ENCODE assay signal across 26 cellular contexts in genomic region chr14:95208598-95208997, GRCh38.
"Had no signal": no experiment of that assay in that cellular context is flagged by ENCODE, and none has a peak within 500 bp of the region (broad histone marks: within the 10 kb centered on the region; RNA-seq: fewer than 3 reads in every experiment).

No MANE protein-coding gene starts in this region.

- DNase-seq: activated CD4-positive, alpha-beta T cell treated with anti-CD3 and anti-CD28 coated beads, Interleukin-2, amount 10 ng/mL, durations not matched to agents 7 days and 5 days; activated CD4-positive, alpha-beta T cell treated with anti-CD3 and anti-CD28 coated beads, Interleukin-2, amount 50 U/mL, for 48 hours; activated CD8-positive, alpha-beta T cell treated with anti-CD3 and anti-CD28 coated beads, Interleukin-2, amount 10 ng/mL, durations not matched to agents 7 days and 5 days; activated gamma-delta T cell; activated naive CD4-positive, alpha-beta T cell treated with Interleukin-2 at 50 U/mL for 16 hours; activated naive CD8-positive, alpha-beta T cell treated with anti-CD3 and anti-CD28 coated beads, Interleukin-2, amount 10 ng/mL, durations not matched to agents 7 days and 5 days; activated T-cell treated with anti-CD3 and anti-CD28 coated beads, Interleukin-2, amount 50 U/mL, for 24 hours; adrenal gland; body of pancreas; Karpas-422; NCI-H1105; NCI-H1436 treated with DMSO at 0.1 percent for 48 hours; NCI-H1694 treated with DMSO at 0.1 percent for 48 hours; NCI-H2029; NCI-H345; NCI-H526 treated with DMSO at 0.1 percent for 48 hours; NK-92 treated with Interleukin-12 subunit alpha and Interleukin-12 subunit beta, amount 100 ng/mL, for 24 hours; PC-3; Peyer's patch; RPMI8226; SHP77 treated with DMSO at 0.1 percent for 48 hours; SK-N-SH had no signal

- H3K9ac ChIP-seq: SK-N-SH had no signal

- H3K4me3 ChIP-seq: adrenal gland, body of pancreas, breast epithelium, Peyer's patch, SJSA1 had no signal

- H3K4me1 ChIP-seq: adrenal gland, breast epithelium, Peyer's patch, SJSA1 had no signal

- H3K27ac ChIP-seq: adrenal gland, body of pancreas, breast epithelium, Peyer's patch, SJSA1 had no signal

- FAIRE-seq: astrocyte, TTC549 had no signal

- H3K36me3 ChIP-seq: SJSA1 had no signal

- H3K4me2 ChIP-seq: SK-N-SH had no signal

- H3K9me3 ChIP-seq: adrenal gland, body of pancreas, Peyer's patch, SJSA1, SK-N-SH had no signal

- ATAC-seq: activated CD8-positive, alpha-beta T cell treated with anti-CD3 and anti-CD28 coated beads, Interleukin-2, amount 10 ng/mL, durations not matched to agents 7 days and 5 days; body of pancreas; PC-3 had no signal

- H3K27me3 ChIP-seq: adrenal gland, body of pancreas, breast epithelium, Peyer's patch, SJSA1 had no signal
